In the genomic region with DNA sequence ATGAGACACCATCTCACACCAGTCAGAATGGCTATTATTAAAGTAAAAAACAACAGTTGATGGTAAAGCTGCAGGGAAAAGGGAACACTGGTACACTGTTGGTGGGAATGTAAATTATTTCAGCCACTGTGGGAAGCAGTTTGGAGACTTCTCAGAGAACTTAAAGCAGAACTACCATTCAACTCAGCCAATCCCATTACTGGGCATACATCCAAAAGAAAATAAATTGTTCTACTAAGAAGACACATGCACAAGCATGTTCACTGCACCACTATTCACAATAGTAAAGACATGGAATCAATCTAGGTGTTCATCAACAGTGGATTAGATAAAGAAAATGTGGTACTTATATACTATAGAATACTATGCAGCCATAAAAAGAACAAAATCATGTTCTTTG, we compare ENCODE assay signal across 1 cellular context.
TF ChIP-seq lines count a peak whose summit lies in the region.

No MANE protein-coding gene starts in this region.

TF ChIP-seq in HEK293, 187 proteins besides CTCF, POLR2A, EP300 and RAD21 (continued from another document):
- TF ChIP-seq, protein P1, sequence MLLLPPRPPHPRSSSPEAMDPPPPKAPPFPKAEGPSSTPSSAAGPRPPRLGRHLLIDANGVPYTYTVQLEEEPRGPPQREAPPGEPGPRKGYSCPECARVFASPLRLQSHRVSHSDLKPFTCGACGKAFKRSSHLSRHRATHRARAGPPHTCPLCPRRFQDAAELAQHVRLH (tag by site-specific recombination; IDR thresholded peaks at IDR 0.05), result 0 out of 2 replicates have a peak, but pooled peaks have one; percentile 31
- TF ChIP-seq ZNF292 (tag by site-specific recombination; IDR thresholded peaks at IDR 0.05; ENCODE audit: borderline replicate concordance, low read depth) (no peak), HOXA7 (CRISPR knock-in tag; IDR thresholded peaks at IDR 0.05; ENCODE audit: borderline replicate concordance) (no peak), SP7 (tag by site-specific recombination; IDR thresholded peaks at IDR 0.05) (no peak), ZNF146 (tag by site-specific recombination; IDR thresholded peaks at IDR 0.05) (peak; percentile 77; the same call in 1 of the 2 replicates)
